ENCODE assay signal across 30 cellular contexts in genomic region chr12:80781313-80781712, GRCh38.
"Had no signal": no experiment of that assay in that cellular context is flagged by ENCODE, and none has a peak within 500 bp of the region (broad histone marks: within the 10 kb centered on the region; RNA-seq: fewer than 3 reads in every experiment).

No MANE protein-coding gene starts in this region.

- H3K79me2 ChIP-seq: hepatocyte had no signal

- H3K4me1 Mint-ChIP-seq: nephron, T-cell had no signal

- H3K27ac Mint-ChIP-seq: activated naive CD4-positive, alpha-beta T cell treated with anti-CD3 and anti-CD28 coated beads for 36 hours; activated naive CD8-positive, alpha-beta T cell treated with anti-CD3 and anti-CD28 coated beads for 36 hours; activated T-helper 1 cell treated with anti-CD3 and anti-CD28 coated beads, Interleukin-12 subunit alpha, Interleukin-12 subunit beta, Interleukin-2, Interleukin-4 antibody, amounts not matched to agents 30 ng/mL and 10 ng/mL and 1 ng/mL, durations not matched to agents 14 hours and 24 hours and 36 hours; nephron; progenitor cell of endocrine pancreas; T-cell; T-helper 2 cell treated with Interferon-gamma antibody and Interleukin-4, amounts not matched to agents 5 μg/mL and 100 μg/mL, for 36 hours had no signal

- H2AFZ ChIP-seq: hepatocyte had no signal

- H3K36me3 ChIP-seq: adrenal gland, gastrocnemius medialis, left ventricle myocardium inferior, neutrophil, ovary, right lobe of liver had no signal

- H3K4me3 ChIP-seq: adrenal gland, body of pancreas, gastrocnemius medialis, hepatocyte, left ventricle myocardium inferior, lung, ovary, right lobe of liver, skin epidermis, testis had no signal

- H3K36me3 Mint-ChIP-seq: activated naive CD8-positive, alpha-beta T cell treated with anti-CD3 and anti-CD28 coated beads for 36 hours; T-cell had no signal

- H3K27me3 Mint-ChIP-seq: activated naive CD8-positive, alpha-beta T cell treated with anti-CD3 and anti-CD28 coated beads for 36 hours; T-cell had no signal

- H3K27me3 ChIP-seq: adrenal gland, body of pancreas, gastrocnemius medialis, hepatocyte, neutrophil, ovary, right lobe of liver, testis had no signal

- H3K4me2 ChIP-seq: hepatocyte had no signal

- DNase-seq: activated CD4-positive, alpha-beta T cell treated with anti-CD3 and anti-CD28 coated beads for 4 hours; activated CD4-positive, alpha-beta T cell treated with anti-CD3 and anti-CD28 coated beads, Interleukin-2, amount 50 U/mL, for 48 hours; activated CD8-positive, alpha-beta memory T cell treated with anti-CD3 and anti-CD28 coated beads for 24 hours; activated effector memory CD4-positive, alpha-beta T cell treated with anti-CD3 and anti-CD28 coated beads, Interleukin-2, amount 50 U/mL, for 16 hours; activated naive CD4-positive, alpha-beta T cell treated with anti-CD3 and anti-CD28 coated beads for 36 hours; activated naive CD8-positive, alpha-beta T cell treated with anti-CD3 and anti-CD28 coated beads for 36 hours; adrenal gland; aorta; body of pancreas; dermis blood vessel endothelial cell; effector CD4-positive, alpha-beta T cell; gastrocnemius medialis; glutamatergic neuron; left ventricle myocardium inferior; ovary; right lobe of liver; stimulated activated CD4-positive, alpha-beta T cell treated with anti-CD3 and anti-CD28 coated beads, Interleukin-12 subunit alpha, Interleukin-12 subunit beta, amount 100 ng/mL, for 4 hours; stimulated activated CD4-positive, alpha-beta T cell treated with anti-CD3 and anti-CD28 coated beads, Interleukin-4, amount 100 ng/mL, for 1 hour; stimulated activated naive CD8-positive, alpha-beta T cell treated with anti-CD3 and anti-CD28 coated beads, Interleukin-15, Interleukin-2, amounts not matched to agents 100 U/mL and 50 U/mL, for 24 hours; T-cell; testis had no signal

- H3K9me3 ChIP-seq: adrenal gland, body of pancreas, gastrocnemius medialis, left ventricle myocardium inferior, neutrophil, ovary, right lobe of liver, testis had no signal

- H3K4me3 Mint-ChIP-seq: activated naive CD4-positive, alpha-beta T cell treated with anti-CD3 and anti-CD28 coated beads for 36 hours; activated naive CD8-positive, alpha-beta T cell treated with anti-CD3 and anti-CD28 coated beads for 36 hours; activated T-helper 1 cell treated with anti-CD3 and anti-CD28 coated beads, Interleukin-12 subunit alpha, Interleukin-12 subunit beta, Interleukin-2, Interleukin-4 antibody, amounts not matched to agents 30 ng/mL and 10 ng/mL and 1 ng/mL, durations not matched to agents 14 hours and 24 hours and 36 hours; nephron; T-cell; T-helper 2 cell treated with Interferon-gamma antibody and Interleukin-4, amounts not matched to agents 5 μg/mL and 100 μg/mL, for 36 hours had no signal

- H3K27ac ChIP-seq: adrenal gland, body of pancreas, epithelial cell of prostate, gastrocnemius medialis, hepatocyte, left ventricle myocardium inferior, neutrophil, ovary, right lobe of liver, skin epidermis, testis had no signal
